ENCODE assay signal across 10 cellular contexts in the genomic region with DNA sequence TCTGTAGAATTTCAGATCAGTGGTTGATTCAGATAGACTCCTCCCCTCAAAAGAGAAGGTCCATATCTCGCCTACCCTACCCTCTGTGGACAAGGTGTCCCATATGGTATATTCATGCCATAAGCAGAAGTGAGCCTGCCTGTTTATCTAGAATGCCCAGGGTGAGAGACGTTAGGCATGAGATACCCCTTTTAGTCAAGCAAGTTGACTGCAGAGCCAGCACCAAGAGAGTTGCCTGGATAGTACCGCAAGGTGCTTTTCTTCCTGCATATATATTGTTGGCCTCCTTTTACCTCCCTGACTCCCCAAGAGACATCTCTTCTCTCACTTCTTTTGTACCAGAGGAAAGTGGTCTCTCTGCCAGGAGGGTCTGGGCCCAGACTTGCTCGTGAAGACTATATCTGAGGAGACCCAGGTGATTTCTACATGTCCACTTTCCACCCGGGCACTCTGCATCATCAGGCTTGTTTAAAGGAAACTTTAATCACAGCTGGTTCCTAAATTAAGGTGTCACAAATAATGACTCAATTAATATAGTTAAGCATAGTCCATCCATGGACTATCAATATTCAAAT. TPM values are rescaled to one million over a fixed set of nuclear protein-coding genes. Genes with fewer than 3 reads are reported as not detected.
A peak's percentile ranks its signal among the peaks of the same experiment; 100 is the strongest.
DNase-seq lines count a peak whose midpoint lies in the region; ATAC-seq and FAIRE-seq lines count a peak whose summit lies in the region.
"Had no signal": no experiment of that assay in that cellular context is flagged by ENCODE, and none has a peak within 500 bp of the region (broad histone marks: within the 10 kb centered on the region; RNA-seq: fewer than 3 reads in every experiment).

No MANE protein-coding gene starts in this region.

- WGBS in small intestine, 3 donors, result 63 to 71% (median 68%) methylated on average over 5 of the region's 5 CpGs

- peak overlapping the region; percentile 93 for H3K27ac Mint-ChIP-seq in activated CD4-positive, alpha-beta T cell treated with anti-CD3 and anti-CD28 coated beads, Interleukin-2, amount 10 ng/mL, durations not matched to agents 24 days and 14 days
- peak overlapping the region; percentile 93 for H3K27ac Mint-ChIP-seq in activated CD4-positive, alpha-beta memory T cell treated with anti-CD3 and anti-CD28 coated beads, Interleukin-2, amount 10 ng/mL, durations not matched to agents 7 days and 5 days

- no peaks in the 10 kb centered on the region for H3K9me3 Mint-ChIP-seq in activated CD4-positive, alpha-beta T cell treated with anti-CD3 and anti-CD28 coated beads, Interleukin-2, amount 10 ng/mL, durations not matched to agents 24 days and 14 days
- no peaks in the 10 kb centered on the region for H3K9me3 Mint-ChIP-seq in activated CD4-positive, alpha-beta memory T cell treated with anti-CD3 and anti-CD28 coated beads, Interleukin-2, amount 10 ng/mL, durations not matched to agents 7 days and 5 days

- peaks cover 58% of the 10 kb centered on the region for H3K4me1 Mint-ChIP-seq in activated CD4-positive, alpha-beta T cell treated with anti-CD3 and anti-CD28 coated beads, Interleukin-2, amount 10 ng/mL, durations not matched to agents 24 days and 14 days
- H3K4me1 Mint-ChIP-seq in activated CD4-positive, alpha-beta memory T cell treated with anti-CD3 and anti-CD28 coated beads, Interleukin-2, amount 10 ng/mL, durations not matched to agents 7 days and 5 days, result peaks cover 55% of the 10 kb centered on the region

- peak overlapping the region; percentile 22 to 47 for H3K27ac ChIP-seq in small intestine (ENCODE audit: low read depth in 1 of 2, low read length in 1 of 2)

- H3K4me1 ChIP-seq in small intestine (ENCODE audit: control insufficient read depth in 2 of 2, insufficient read depth in 1 of 2, low read depth in 1 of 2, low read length in 1 of 2), result peaks cover 0 to 5% of the 10 kb centered on the region in 2 donors

- POLR2A ChIA-PET in activated CD4-positive, alpha-beta memory T cell treated with anti-CD3 and anti-CD28 coated beads, Interleukin-2, amount 10 ng/mL, durations not matched to agents 7 days and 5 days (lab: Charles Lee), result interaction anchor here (0.6 to 10.9 kb wide), 19 partner anchors 10 to 481 kb away, joined by 3 to 611 read pairs (median 7); a partner anchor contains a TSS

- no peaks in the 10 kb centered on the region for H3K27me3 ChIP-seq in small intestine (ENCODE audit: control insufficient read depth in 2 of 2, insufficient read depth in 2 of 2, low read length in 2 of 2)

- H3K27me3 Mint-ChIP-seq in activated CD4-positive, alpha-beta T cell treated with anti-CD3 and anti-CD28 coated beads, Interleukin-2, amount 10 ng/mL, durations not matched to agents 24 days and 14 days, result no peaks in the 10 kb centered on the region
- no peaks in the 10 kb centered on the region for H3K27me3 Mint-ChIP-seq in activated CD4-positive, alpha-beta memory T cell treated with anti-CD3 and anti-CD28 coated beads, Interleukin-2, amount 10 ng/mL, durations not matched to agents 7 days and 5 days

- no peaks in the 10 kb centered on the region for H3K36me3 ChIP-seq in small intestine (ENCODE audit: control insufficient read depth in 2 of 2, insufficient read depth in 2 of 2, low read length in 2 of 2)

- intact Hi-C loops in activated CD4-positive, alpha-beta T cell treated with anti-CD3 and anti-CD28 coated beads, Interleukin-2, amount 10 ng/mL, durations not matched to agents 24 days and 14 days (cut with micrococcal nuclease), result loop anchor here (5.0 kb wide), 1 partner anchor 431 kb away; a partner anchor contains a TSS

- FAIRE-seq in small intestine (lab: Jason Lieb, UNC) (no peak), RCC 7860 (lab: Jason Lieb, UNC) (no peak)

- no peak overlapping the region for H3K4me3 ChIP-seq in small intestine (ENCODE audit: low read depth in 1 of 2, low read length in 2 of 2)

- H3K4me3 Mint-ChIP-seq in activated CD4-positive, alpha-beta T cell treated with anti-CD3 and anti-CD28 coated beads, Interleukin-2, amount 10 ng/mL, durations not matched to agents 24 days and 14 days, result peak overlapping the region; percentile 89
- H3K4me3 Mint-ChIP-seq in activated CD4-positive, alpha-beta memory T cell treated with anti-CD3 and anti-CD28 coated beads, Interleukin-2, amount 10 ng/mL, durations not matched to agents 7 days and 5 days, result peak overlapping the region; percentile 90

- CTCF ChIA-PET in activated CD4-positive, alpha-beta memory T cell treated with anti-CD3 and anti-CD28 coated beads, Interleukin-2, amount 10 ng/mL, durations not matched to agents 7 days and 5 days (lab: Charles Lee), result interaction anchor here (1.3 to 2.2 kb wide), 3 partner anchors 157 to 356 kb away, joined by 5 to 13 read pairs (median 6); no protein-coding TSS in a partner anchor

- peak; percentile 79 for DNase-seq in activated CD4-positive, alpha-beta T cell treated with anti-CD3 and anti-CD28 coated beads, Interleukin-2, amount 10 ng/mL, durations not matched to agents 24 days and 14 days
- DNase-seq in activated CD4-positive, alpha-beta T cell treated with anti-CD3 and anti-CD28 coated beads, Interleukin-2, amount 50 U/mL, for 1 hour, result no peak
- DNase-seq in activated CD4-positive, alpha-beta memory T cell treated with anti-CD3 and anti-CD28 coated beads, Interleukin-2, amount 10 ng/mL, durations not matched to agents 7 days and 5 days, result peak; percentile 40
- DNase-seq in small intestine, result no peak
- DNase-seq in SHP77 (lab: John Stamatoyannopoulos, UW), result no peak
- no peak for DNase-seq in RCC 7860 (ENCODE audit: low spot score)
- no peak for DNase-seq in HPDE6-E6E7 (ENCODE audit: extremely low spot score)
- DNase-seq: activated CD4-positive, CD25-positive, alpha-beta regulatory T cell; Kasumi-1 had no signal

- peak; percentile 22 for ATAC-seq in HG03280 (IDR thresholded peaks at IDR 0.05; ENCODE audit: unreplicated experiment)

- peaks cover 53% of the 10 kb centered on the region for H3K36me3 Mint-ChIP-seq in activated CD4-positive, alpha-beta T cell treated with anti-CD3 and anti-CD28 coated beads, Interleukin-2, amount 10 ng/mL, durations not matched to agents 24 days and 14 days (ENCODE audit: low read depth)
- peaks cover 79% of the 10 kb centered on the region for H3K36me3 Mint-ChIP-seq in activated CD4-positive, alpha-beta memory T cell treated with anti-CD3 and anti-CD28 coated beads, Interleukin-2, amount 10 ng/mL, durations not matched to agents 7 days and 5 days (ENCODE audit: low read depth)

- no peaks in the 10 kb centered on the region for H3K9me3 ChIP-seq in small intestine (ENCODE audit: control insufficient read depth, low read depth)

RNA-seq across cellular contexts. Expression of a gene that starts 4.0 kb away (rescaled TPM):
- 106 and 109 TPM in 2 replicates for total RNA-seq in activated CD4-positive, alpha-beta T cell treated with anti-CD3 and anti-CD28 coated beads, Interleukin-2, amount 10 ng/mL, durations not matched to agents 24 days and 14 days
- 100 to 1,000 TPM; 252 to 265 TPM for total RNA-seq in activated CD4-positive, alpha-beta memory T cell treated with anti-CD3 and anti-CD28 coated beads, Interleukin-2, amount 10 ng/mL, durations not matched to agents 7 days and 5 days
- polyA plus RNA-seq in small intestine, result 1 to 10 TPM in 2 of 3 donors, under 1 TPM in 1; 0.89 to 3.0 (median 1.3) TPM

Comparison
In these comparisons a context has a peak if more than half of its experiments do, and no peak if none do; other contexts are left out.
1. DNase-seq: peak in activated CD4-positive, alpha-beta T cell treated with anti-CD3 and anti-CD28 coated beads, Interleukin-2, amount 10 ng/mL, durations not matched to agents 24 days and 14 days (single experiment) and activated CD4-positive, alpha-beta memory T cell treated with anti-CD3 and anti-CD28 coated beads, Interleukin-2, amount 10 ng/mL, durations not matched to agents 7 days and 5 days (single experiment); none in activated CD4-positive, alpha-beta T cell treated with anti-CD3 and anti-CD28 coated beads, Interleukin-2, amount 50 U/mL, for 1 hour (single experiment), small intestine (single experiment), SHP77 (0 of 2), RCC 7860 (single experiment) and HPDE6-E6E7 (single experiment).